8 cellular contexts compared by ENCODE assay signal in the genomic region with DNA sequence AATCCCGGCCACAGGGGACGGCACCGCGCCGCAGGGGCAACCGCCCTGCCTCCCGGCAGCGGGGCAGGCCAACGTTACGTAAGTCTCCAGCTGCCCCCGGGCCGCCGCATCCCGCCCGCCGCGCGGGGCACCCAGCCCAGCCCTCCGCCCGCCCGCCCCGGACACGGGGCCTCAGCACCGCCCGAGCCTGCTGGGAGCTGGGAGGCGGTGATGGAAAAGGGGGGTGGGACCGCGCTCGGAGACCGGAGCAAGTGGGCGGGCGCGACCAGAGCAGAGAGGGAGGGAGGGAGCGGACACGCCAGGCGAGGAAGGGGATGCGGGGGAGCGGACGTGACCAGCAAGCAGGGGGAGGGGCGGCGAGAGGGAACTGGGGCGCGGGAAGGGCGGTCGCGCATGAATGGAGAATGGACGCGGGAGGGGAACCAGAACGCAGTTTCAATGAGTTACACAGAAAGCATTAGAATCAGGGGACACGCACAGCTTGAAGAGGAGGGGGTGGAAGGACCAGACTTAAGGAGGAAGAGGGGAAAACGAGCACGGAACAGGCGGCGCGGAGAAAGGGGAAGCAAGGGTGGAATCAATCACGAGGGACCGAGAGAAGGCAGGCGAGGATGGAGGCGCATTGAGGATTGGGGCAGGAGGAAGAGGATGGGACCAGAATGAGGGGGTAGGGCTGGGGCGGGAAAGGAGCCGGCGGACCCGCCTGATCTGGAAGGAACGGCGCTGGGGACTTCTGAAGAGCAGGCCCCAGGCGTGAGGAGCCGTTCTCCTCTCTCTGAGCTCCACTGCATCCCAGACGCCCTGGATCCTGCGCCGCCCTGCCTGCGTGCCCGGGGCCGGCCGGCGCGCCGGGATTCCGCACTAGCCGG. TPM values are rescaled to one million over a fixed set of nuclear protein-coding genes. Genes with fewer than 3 reads are reported as not detected.
DNase-seq lines count a peak whose midpoint lies in the region; ATAC-seq lines count a peak whose summit lies in the region.

No MANE protein-coding gene starts in this region.

- H3K27ac ChIP-seq in angular gyrus (ENCODE audit: low read depth, low read length) (peak overlapping the region; percentile 97), urinary bladder (ENCODE audit: low read depth) (peak overlapping the region; percentile 95)

- H3K36me3 ChIP-seq in urinary bladder (ENCODE audit: insufficient read depth): no peaks in the 10 kb centered on the region

- DNase-seq in NCI-H1092 (lab: John Stamatoyannopoulos, UW) (peak; percentile 53), T-helper 1 cell (peak; percentile 48 to 82 (median 50)), left ventricle myocardium superior (peak; percentile 95), posterior vena cava (ENCODE audit: low spot score) (peak; percentile 97), KG1 (lab: John Stamatoyannopoulos, UW) (no peak)

- intact Hi-C loops in left ventricle myocardium superior (cut with micrococcal nuclease) (no loop called here), posterior vena cava (cut with DNase I) (no loop called here)

- H3K4me3 ChIP-seq in GM08714 (ENCODE audit: low read length) (peak overlapping the region; percentile 92), urinary bladder (ENCODE audit: low read depth, low read length) (peak overlapping the region; percentile 71)

- WGBS in urinary bladder: under 1% methylated on average over 79 of the region's 79 CpGs

- H3K4me1 ChIP-seq in urinary bladder (ENCODE audit: insufficient read depth): no peaks in the 10 kb centered on the region

- peak; percentile 85 for ATAC-seq in left ventricle myocardium superior

RNA-seq across cellular contexts. Expression of gene PKM, which starts 0.6 kb away (rescaled TPM):
- total RNA-seq in left ventricle myocardium superior (1,059 TPM), posterior vena cava (100 to 1,000 TPM; 554 to 783 TPM), urinary bladder (230 TPM)
- polyA plus RNA-seq in urinary bladder: 524 TPM

RNA-seq across cellular contexts. Expression of gene GRAMD2A, which starts 32.8 kb away (rescaled TPM):
- total RNA-seq in left ventricle myocardium superior: not detected
- under 1 TPM in 1 of 2 donors, not detected in 1; 0.10 TPM for total RNA-seq in posterior vena cava
- 0.74 TPM for total RNA-seq in urinary bladder
- 0.19 TPM for polyA plus RNA-seq in urinary bladder

RNA-seq across cellular contexts. Expression of gene PARP6, which starts 41.9 kb away (rescaled TPM):
- total RNA-seq in left ventricle myocardium superior: 49.6 TPM
- 10 to 100 TPM; 37.6 to 57.0 TPM for total RNA-seq in posterior vena cava
- 33.7 TPM for total RNA-seq in urinary bladder
- polyA plus RNA-seq in urinary bladder: 41.6 TPM
